In the genomic region with DNA sequence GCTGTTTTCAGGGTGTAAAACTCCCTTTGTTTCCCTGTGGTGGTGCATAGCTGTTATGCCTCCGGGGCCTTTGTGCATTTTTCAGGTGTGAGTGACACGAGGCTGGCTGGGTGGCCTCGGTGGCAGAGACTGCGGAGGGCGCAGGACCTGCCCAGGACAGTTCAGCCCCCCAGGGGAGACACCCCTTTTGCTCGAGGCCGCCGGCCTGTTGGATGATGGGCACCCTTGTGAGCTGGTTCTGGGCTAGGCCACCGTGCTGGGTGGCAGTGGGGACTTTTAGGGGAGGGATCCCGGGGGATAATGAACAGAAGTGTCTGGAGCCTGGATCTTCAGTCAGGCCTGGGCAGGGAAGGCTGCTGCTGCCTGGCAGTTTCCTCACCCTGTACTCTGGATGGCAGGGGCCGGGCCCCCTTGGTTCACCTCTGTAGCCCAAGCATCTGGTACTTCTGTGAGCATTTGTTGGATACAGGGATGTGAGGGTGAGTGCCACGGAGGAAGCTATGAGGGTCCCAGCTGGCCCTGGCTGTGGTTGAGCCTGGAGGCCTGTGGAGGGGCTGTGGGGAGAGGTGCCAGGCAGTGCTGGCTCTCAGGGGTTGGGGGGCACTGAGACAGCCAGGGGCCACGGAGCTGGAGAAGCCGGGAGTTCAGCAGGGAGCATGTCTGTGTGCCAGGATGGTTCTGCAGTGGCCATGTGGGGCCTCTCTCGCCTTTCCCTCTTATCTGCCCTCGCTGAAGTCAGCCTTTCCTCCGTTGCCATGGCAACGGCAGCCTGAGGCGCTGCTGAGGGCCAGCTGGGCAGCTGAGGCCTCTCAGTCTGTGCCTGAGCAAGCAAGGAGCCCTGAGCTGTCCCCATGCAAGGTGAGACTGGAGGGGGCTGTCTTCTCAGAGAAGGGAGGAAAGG, we compare ENCODE assay signal across 9 cellular contexts. TPM values are rescaled to one million over a fixed set of nuclear protein-coding genes. Genes with fewer than 3 reads are reported as not detected.
A peak's percentile ranks its signal among the peaks of the same experiment; 100 is the strongest.
DNase-seq lines count a peak whose midpoint lies in the region; ATAC-seq, FAIRE-seq and TF ChIP-seq lines count a peak whose summit lies in the region.
"Had no signal": no experiment of that assay in that cellular context is flagged by ENCODE, and none has a peak within 500 bp of the region (broad histone marks: within the 10 kb centered on the region; RNA-seq: fewer than 3 reads in every experiment).

No MANE protein-coding gene starts in this region.

- dilution Hi-C loops in endothelial cell of umbilical vein (cut with MboI; ENCODE audit: extremely low pct_ligation_motif_present, low sequenced_read_pairs): no loop called here

- no peaks in the 10 kb centered on the region for H3K36me3 ChIP-seq in endothelial cell of umbilical vein (ENCODE audit: control insufficient read depth in 2 of 2, extremely low read depth in 1 of 2, insufficient read depth in 2 of 2, low read length in 2 of 2)

- H3K9me3 ChIP-seq in endothelial cell of umbilical vein (replicated peaks; ENCODE audit: control insufficient read depth, insufficient read depth, low read length): no peaks in the 10 kb centered on the region

- no peaks in the 10 kb centered on the region for H3K79me2 ChIP-seq in endothelial cell of umbilical vein (ENCODE audit: control insufficient read depth, insufficient read depth, low read length)

- H4K20me1 ChIP-seq in endothelial cell of umbilical vein (replicated peaks; ENCODE audit: control insufficient read depth, extremely low read depth, insufficient read depth, low read length): no peaks in the 10 kb centered on the region

- intact Hi-C loops in endothelial cell of umbilical vein (cut with micrococcal nuclease): loop anchor here (1.0 kb wide), 5 partner anchors 76 to 1294 kb away; a partner anchor contains a TSS

- no TSS peak for BruUV-seq in endothelial cell of umbilical vein (replicated peaks; lab: Mats Ljungman, UMichigan)

- TF ChIP-seq CTCF in endothelial cell of umbilical vein (IDR thresholded peaks at IDR 0.05; ENCODE audit: extremely low read depth in 1 of 2, insufficient read depth in 1 of 2, low read depth in 1 of 2, low read length in 2 of 2): no peak

- no peaks in the 10 kb centered on the region for H3K9me1 ChIP-seq in endothelial cell of umbilical vein (replicated peaks; ENCODE audit: control insufficient read depth, extremely low read depth, insufficient read depth, low read length)

- H3K4me2 ChIP-seq in endothelial cell of umbilical vein (ENCODE audit: insufficient read depth, low read length): no peak overlapping the region

- no peak overlapping the region for H2AFZ ChIP-seq in endothelial cell of umbilical vein (ENCODE audit: low read depth, low read length)

- no peak overlapping the region for H3K4me3 ChIP-seq in endothelial cell of umbilical vein (replicated peaks in 1 of 3; ENCODE audit: insufficient read depth in 1 of 3, low read depth in 1 of 3, low read length in 3 of 3)

- H3K27ac ChIP-seq in endothelial cell of umbilical vein (ENCODE audit: insufficient read depth, low read depth, low read length): no peak overlapping the region

- no peak overlapping the region for H3K9ac ChIP-seq in endothelial cell of umbilical vein (replicated peaks; ENCODE audit: extremely low read depth, insufficient read depth, low read length)

- no peak for TF ChIP-seq POLR2A in endothelial cell of umbilical vein (IDR thresholded peaks at IDR 0.05; ENCODE audit: low read depth, low read length)

- no peaks in the 10 kb centered on the region for H3K4me1 ChIP-seq in endothelial cell of umbilical vein (ENCODE audit: control insufficient read depth, extremely low read depth, insufficient read depth, low read length)

- FAIRE-seq in endothelial cell of umbilical vein (lab: Jason Lieb, UNC): no peak
- FAIRE-seq in GM19239 (lab: Jason Lieb, UNC): no peak

- CTCF ChIA-PET in endothelial cell of umbilical vein (lab: Charles Lee): interaction anchor here (1.0 to 6.3 kb wide), 17 partner anchors 12 to 1442 kb away, joined by 3 to 102 read pairs (median 4); a partner anchor contains a TSS

- POLR2A ChIA-PET in endothelial cell of umbilical vein (lab: Charles Lee): interaction anchor here (0.5 to 0.6 kb wide), 2 partner anchors 45 to 116 kb away, joined by 4 to 5 read pairs; a partner anchor contains a TSS

- ATAC-seq in GM18520 (IDR thresholded peaks at IDR 0.05; ENCODE audit: unreplicated experiment) (no peak), GM21381 (IDR thresholded peaks at IDR 0.05; ENCODE audit: unreplicated experiment) (no peak)

- peak; percentile 48 for DNase-seq in EL
- DNase-seq in NCI-H69 (lab: John Stamatoyannopoulos, UW): peak; percentile 66
- DNase-seq in endothelial cell of umbilical vein (ENCODE audit: low read depth, low spot score): peak; percentile 36
- DNase-seq in nucleus accumbens (lab: John Stamatoyannopoulos, UW): peak in 38 of 56 donors; percentile 14 to 67 (median 40)
- no peak for DNase-seq in GM19239 (ENCODE audit: insufficient read length, low spot score)
- no peak for DNase-seq in stimulated activated CD4-positive, alpha-beta T cell treated with anti-CD3 and anti-CD28 coated beads, Interleukin-2, amount 100 ng/mL, for 48 hours

- H3K27me3 ChIP-seq in endothelial cell of umbilical vein (ENCODE audit: control insufficient read depth in 2 of 2, insufficient read depth in 2 of 2, low read length in 2 of 2): peaks cover 2 to 4% of the 10 kb centered on the region in 2 experiments

TF ChIP-seq in endothelial cell of umbilical vein, 7 proteins besides CTCF, POLR2A, EP300 and RAD21:
- TF ChIP-seq, protein P1, sequence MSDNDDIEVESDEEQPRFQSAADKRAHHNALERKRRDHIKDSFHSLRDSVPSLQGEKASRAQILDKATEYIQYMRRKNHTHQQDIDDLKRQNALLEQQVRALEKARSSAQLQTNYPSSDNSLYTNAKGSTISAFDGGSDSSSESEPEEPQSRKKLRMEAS (IDR thresholded peaks at IDR 0.05; ENCODE audit: insufficient read depth, insufficient read length): no peak
- no peak for TF ChIP-seq JUN (IDR thresholded peaks at IDR 0.05; ENCODE audit: borderline replicate concordance, insufficient read depth, insufficient read length, low read depth)
- TF ChIP-seq POLR2AphosphoS5 (IDR thresholded peaks at IDR 0.05; ENCODE audit: insufficient read depth, low read depth, low read length): no peak
- TF ChIP-seq GATA2 (IDR thresholded peaks at IDR 0.05; ENCODE audit: insufficient read depth, insufficient read length, low read depth, low read length): no peak
- TF ChIP-seq FOS (IDR thresholded peaks at IDR 0.05; ENCODE audit: borderline replicate concordance, insufficient read depth, low read length): no peak
- TF ChIP-seq EZH2 (IDR thresholded peaks at IDR 0.05; ENCODE audit: borderline replicate concordance, low read depth, low read length, severe bottlenecking): no peak
- TF ChIP-seq MYC (IDR thresholded peaks at IDR 0.05; ENCODE audit: low read depth, low read length): no peak

RNA-seq across cellular contexts. Expression of a gene that starts 49.0 kb away (rescaled TPM):
- total RNA-seq in endothelial cell of umbilical vein: not detected in 2 replicates
- not detected in 2 replicates for polyA plus RNA-seq in endothelial cell of umbilical vein
- polyA plus RNA-seq in endothelial cell of umbilical vein (2011; cell fraction: cytosol; rRNA removed): not detected in 2 replicates
- not detected in 2 replicates for polyA plus RNA-seq in endothelial cell of umbilical vein (2011; cell fraction: nucleus; rRNA removed)
- polyA plus RNA-seq in endothelial cell of umbilical vein (2012): not detected in 2 replicates
- not detected in 2 replicates for polyA minus RNA-seq in endothelial cell of umbilical vein
- not detected for polyA minus RNA-seq in endothelial cell of umbilical vein (2011; cell fraction: cytosol; rRNA and poly(A)+ RNA removed)
- polyA minus RNA-seq in endothelial cell of umbilical vein (2011; cell fraction: nucleus; rRNA and poly(A)+ RNA removed): not detected in 2 replicates
- total RNA-seq: epithelial cell of proximal tubule had no signal

Comparison
In these comparisons a context has a peak if more than half of its experiments do, and no peak if none do; other contexts are left out.
1. DNase-seq: peak in EL (single experiment), NCI-H69 (single experiment), endothelial cell of umbilical vein (single experiment) and nucleus accumbens (38 of 56); none in GM19239 (single experiment) and stimulated activated CD4-positive, alpha-beta T cell treated with anti-CD3 and anti-CD28 coated beads, Interleukin-2, amount 100 ng/mL, for 48 hours (0 of 2).